In the genomic region with DNA sequence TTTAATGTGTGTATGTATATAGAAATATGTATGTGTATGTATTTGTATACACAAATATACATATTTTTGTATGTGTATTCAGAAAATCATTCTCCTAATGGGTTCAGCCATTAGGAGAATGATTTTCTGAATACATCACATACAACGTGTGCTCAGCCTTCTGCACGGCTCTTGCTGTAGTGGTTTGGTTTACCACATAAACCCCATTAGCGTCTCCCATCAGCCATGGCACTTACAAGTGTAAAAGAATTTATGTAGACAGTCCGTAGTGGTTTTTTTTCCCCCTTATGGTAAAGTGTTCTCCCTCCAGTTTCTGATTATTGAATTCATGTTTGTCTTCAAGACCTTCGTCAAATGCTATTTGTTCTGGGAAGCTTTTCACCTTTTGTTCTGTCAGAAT, we compare ENCODE assay signal across 8 cellular contexts.
"Had no signal": no experiment of that assay in that cellular context is flagged by ENCODE, and none has a peak within 500 bp of the region (broad histone marks: within the 10 kb centered on the region; RNA-seq: fewer than 3 reads in every experiment).

No MANE protein-coding gene starts in this region.

- H3K4me2 ChIP-seq: GM23338 had no signal

- ATAC-seq: GM23338, HCT116 had no signal

- H3K9ac ChIP-seq: GM23248 had no signal

- H3K4me3 Mint-ChIP-seq: GM23338, H9 had no signal

- H2AFZ ChIP-seq: GM23248, GM23338 had no signal

- DNase-seq: GM23248, GOT3, H7, H9, HCEC 1CT had no signal

- H3K36me3 ChIP-seq: HAP-1 had no signal

- H3K27ac Mint-ChIP-seq: GM23338, H9 had no signal

- H3K4me3 ChIP-seq: GM23248, GM23338, HAP-1 had no signal

- H3K4me1 ChIP-seq: HAP-1 had no signal

- H3K4me1 Mint-ChIP-seq: GM23338 had no signal

- H3K27ac ChIP-seq: GM23248 had no signal
